12 cellular contexts compared by ENCODE assay signal in the genomic region with DNA sequence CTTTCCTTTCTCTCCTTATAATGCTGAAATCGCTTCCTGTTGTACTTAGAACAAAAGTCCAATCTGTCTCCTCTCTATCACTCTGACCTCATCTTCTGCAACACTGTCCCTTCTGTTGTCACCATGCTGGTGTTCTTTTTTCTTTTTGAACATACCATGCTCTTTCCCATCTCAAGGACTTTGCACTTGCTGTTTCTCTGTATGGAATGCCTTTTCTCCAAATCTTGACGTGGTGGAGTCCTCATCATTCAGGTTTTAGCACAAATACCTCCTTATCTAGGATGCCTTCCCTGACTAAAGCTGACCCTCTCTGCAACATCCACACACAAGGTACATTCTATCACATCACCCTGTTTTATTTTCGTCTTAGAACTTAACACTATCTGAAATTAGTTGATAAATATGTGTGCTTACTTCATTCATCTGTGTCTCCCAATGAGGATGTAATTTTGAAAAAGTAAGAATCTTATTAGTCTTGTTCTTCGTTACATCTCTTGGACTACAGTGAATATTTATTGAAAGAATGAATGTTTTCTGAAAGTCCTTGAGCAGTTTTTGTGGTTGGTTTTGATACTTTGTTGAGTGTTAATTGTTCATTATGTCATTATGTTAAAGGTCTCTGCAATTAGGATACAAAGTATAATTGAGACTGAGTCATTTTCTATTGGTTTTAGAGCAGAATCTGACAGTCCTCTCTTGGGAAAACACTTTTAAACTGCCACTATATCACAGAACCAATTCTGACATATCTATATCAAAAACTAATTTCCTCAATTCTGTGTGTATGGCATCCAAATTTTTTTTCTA.
DNase-seq lines count a peak whose midpoint lies in the region; ATAC-seq and TF ChIP-seq lines count a peak whose summit lies in the region.
"Had no signal": no experiment of that assay in that cellular context is flagged by ENCODE, and none has a peak within 500 bp of the region (broad histone marks: within the 10 kb centered on the region; RNA-seq: fewer than 3 reads in every experiment).

No MANE protein-coding gene starts in this region.

- H3K4me3 Mint-ChIP-seq in activated B cell treated with CpG ODN at 0.5 μM for 24 hours = peak overlapping the region; percentile 44
- H3K4me3 Mint-ChIP-seq: nephron had no signal

- RAD21 ChIA-PET in HCT116 (lab: Charles Lee; ENCODE audit: low non-redundant PET in 1 of 2, low total read pairs in 2 of 2, uncharacterized antibody in 2 of 2, unreplicated experiment in 2 of 2) = no interaction called here

- no peaks in the 10 kb centered on the region for H4K20me1 ChIP-seq in HCT116 (ENCODE audit: insufficient read depth)

- H3K27ac ChIP-seq in HCT116 (ENCODE audit: low read depth, low read length) = no peak overlapping the region

- TF ChIP-seq POLR2A in HCT116 (IDR thresholded peaks at IDR 0.05; ENCODE audit: borderline replicate concordance, extremely low read depth, insufficient read depth, insufficient read length) = no peak

- POLR2A ChIA-PET in HCT116 (lab: Charles Lee) (interaction anchor here (1.3 kb wide), 1 partner anchor 9 kb away, joined by 5 read pairs; no protein-coding TSS in a partner anchor), activated B cell treated with CpG ODN at 0.5 μM for 24 hours (lab: Charles Lee) (no interaction called here)

- intact Hi-C loops in HCT116 (cut with micrococcal nuclease) = loop anchor here (5.0 kb wide), 1 partner anchor 145 kb away; a partner anchor contains a TSS
- intact Hi-C loops in activated B cell treated with CpG ODN at 0.5 μM for 24 hours (cut with micrococcal nuclease) = loop anchor here (2.0 kb wide), 1 partner anchor 16 kb away; no protein-coding TSS in a partner anchor
- intact Hi-C loops in left colon (cut with DNase I, micrococcal nuclease) = no loop called here

- H3K27me3 Mint-ChIP-seq in activated B cell treated with CpG ODN at 0.5 μM for 24 hours = no peaks in the 10 kb centered on the region

- no peaks in the 10 kb centered on the region for H3K36me3 ChIP-seq in HCT116 (ENCODE audit: control insufficient read depth in 1 of 2, insufficient read depth in 2 of 2, low read length in 2 of 2)

- CTCF ChIA-PET in HCT116 (lab: Charles Lee) (no interaction called here), activated B cell treated with CpG ODN at 0.5 μM for 24 hours (lab: Charles Lee) (interaction anchor here (1.2 kb wide), 2 partner anchors 19 to 52 kb away, joined by 3 to 5 read pairs; no protein-coding TSS in a partner anchor)

- H3K4me2 ChIP-seq in HCT116 (ENCODE audit: low read length) = peak overlapping the region; percentile 58

- ATAC-seq in HCT116 (0 out of 2 replicates have a peak, but pooled peaks have one; percentile 7), activated B cell treated with CpG ODN at 0.5 μM for 24 hours (ENCODE audit: low read depth) (no peak), GM21825 (IDR thresholded peaks at IDR 0.05; ENCODE audit: unreplicated experiment) (no peak), left colon (no peak), HG03460 (IDR thresholded peaks at IDR 0.05; ENCODE audit: unreplicated experiment) (no peak)
- ATAC-seq: Right ventricle myocardium inferior had no signal

- in situ Hi-C loops in ACHN (cut with HindIII; ENCODE audit: low pct_ligation_motif_present, low pct_unique_long_range_greater_than_20kb, low sequenced_read_pairs) = no loop called here

- H3K36me3 Mint-ChIP-seq in activated B cell treated with CpG ODN at 0.5 μM for 24 hours (ENCODE audit: low read depth) = no peaks in the 10 kb centered on the region

- no TSS peak for BruUV-seq in HCT116 (replicated peaks; lab: Mats Ljungman, UMichigan)

- H3K27ac Mint-ChIP-seq in activated B cell treated with CpG ODN at 0.5 μM for 24 hours = peak overlapping the region; percentile 74
- H3K27ac Mint-ChIP-seq: nephron had no signal

- peak overlapping the region; percentile 98 for H2AFZ ChIP-seq in HCT116 (ENCODE audit: low read depth, low read length, poor library complexity, severe bottlenecking)

- H3K4me3 ChIP-seq in HCT116 (replicated peaks in 1 of 2; ENCODE audit: low read depth in 1 of 2, low read length in 2 of 2) = peak overlapping the region in 1 of 2 experiments; percentile 31; a peak in 2 of 4 replicates

- no peaks in the 10 kb centered on the region for H3K9me3 ChIP-seq in HCT116 (ENCODE audit: control insufficient read depth in 1 of 2, insufficient read depth in 1 of 2, low read depth in 1 of 2, low read length in 2 of 2)
- H3K9me3 ChIP-seq: Caco-2 had no signal

- peak; percentile 22 for DNase-seq in ACHN
- no peak for DNase-seq in HCT116 (ENCODE audit: low read depth, low spot score)
- DNase-seq in activated B cell treated with CpG ODN at 0.5 μM for 24 hours = no peak
- peak; percentile 37 for DNase-seq in medulla oblongata (ENCODE audit: extremely low spot score)
- no peak for DNase-seq in left colon
- no peak for DNase-seq in AG08395 (ENCODE audit: low spot score)
- DNase-seq: Caco-2, head of caudate nucleus had no signal

- H3K9ac ChIP-seq in HCT116 (ENCODE audit: low read length) = peak overlapping the region; percentile 14; the same call in 1 of the 2 replicates

- no peak for TF ChIP-seq CTCF in HCT116 (IDR thresholded peaks at IDR 0.05 in 2 of 3, conservative IDR thresholded peaks at IDR 0.05 in 1 of 3; ENCODE audit: borderline replicate concordance in 1 of 3, insufficient read depth in 1 of 3, low read depth in 2 of 3, low read length in 2 of 3)
- TF ChIP-seq CTCF in activated B cell treated with CpG ODN at 0.5 μM for 24 hours (IDR thresholded peaks at IDR 0.05) = no peak

- peaks cover 18 to 48% of the 10 kb centered on the region in 2 experiments for H3K4me1 ChIP-seq in HCT116 (ENCODE audit: control insufficient read depth in 1 of 2, insufficient read depth in 2 of 2, low read length in 2 of 2)
- H3K4me1 ChIP-seq: Caco-2 had no signal

- no peaks in the 10 kb centered on the region for H3K27me3 ChIP-seq in HCT116 (ENCODE audit: insufficient read depth, low read length)

- H3K4me1 Mint-ChIP-seq in activated B cell treated with CpG ODN at 0.5 μM for 24 hours = peaks cover 51% of the 10 kb centered on the region
- H3K4me1 Mint-ChIP-seq: nephron had no signal

- no peak for TF ChIP-seq RAD21 in HCT116 (IDR thresholded peaks at IDR 0.05; ENCODE audit: low read depth)

- H3K79me2 ChIP-seq in HCT116 (ENCODE audit: insufficient read depth, low read length) = no peaks in the 10 kb centered on the region

- no peaks in the 10 kb centered on the region for H3K9me2 ChIP-seq in HCT116 (ENCODE audit: insufficient read depth)

- H3K9me3 Mint-ChIP-seq in activated B cell treated with CpG ODN at 0.5 μM for 24 hours = no peaks in the 10 kb centered on the region
- H3K9me3 Mint-ChIP-seq: nephron had no signal

TF ChIP-seq in HCT116, 20 proteins besides CTCF, POLR2A, EP300 and RAD21:
- TF ChIP-seq CEBPB (IDR thresholded peaks at IDR 0.05; ENCODE audit: low read depth) (no peak), CBX3 (IDR thresholded peaks at IDR 0.05; ENCODE audit: low read depth) (no peak), JUND (IDR thresholded peaks at IDR 0.05) (no peak), SP1 (IDR thresholded peaks at IDR 0.05; ENCODE audit: low read depth) (no peak), FOSL1 (IDR thresholded peaks at IDR 0.05; ENCODE audit: low read depth) (no peak), EZH2phosphoT487 (IDR thresholded peaks at IDR 0.05; ENCODE audit: borderline replicate concordance) (no peak), YY1 (IDR thresholded peaks at IDR 0.05; ENCODE audit: extremely low read depth, insufficient replicate concordance, low read depth, low read length) (no peak), SIN3A (IDR thresholded peaks at IDR 0.05; ENCODE audit: low read depth) (no peak)
- TF ChIP-seq, protein P1, sequence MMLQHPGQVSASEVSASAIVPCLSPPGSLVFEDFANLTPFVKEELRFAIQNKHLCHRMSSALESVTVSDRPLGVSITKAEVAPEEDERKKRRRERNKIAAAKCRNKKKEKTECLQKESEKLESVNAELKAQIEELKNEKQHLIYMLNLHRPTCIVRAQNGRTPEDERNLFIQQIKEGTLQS (IDR thresholded peaks at IDR 0.05) = no peak
TF ChIP-seq in HCT116: peak in this region for 0.

Comparison
In these comparisons a context has a peak if more than half of its experiments do, and no peak if none do; other contexts are left out.
1. DNase-seq: peak in ACHN (single experiment) and medulla oblongata (single experiment); none in HCT116 (single experiment), activated B cell treated with CpG ODN at 0.5 μM for 24 hours (single experiment), left colon (0 of 2) and AG08395 (single experiment).
2. intact Hi-C loops: an anchor here in HCT116 (5.0 kb wide) and activated B cell treated with CpG ODN at 0.5 μM for 24 hours (2.0 kb wide); none called in left colon.